ENCODE assay signal across 16 cellular contexts in genomic region chr5:55856511-55857246, GRCh38. TPM values are rescaled to one million over a fixed set of nuclear protein-coding genes. Genes with fewer than 3 reads are reported as not detected.
DNase-seq lines count a peak whose midpoint lies in the region; ATAC-seq lines count a peak whose summit lies in the region.
"Had no signal": no experiment of that assay in that cellular context is flagged by ENCODE, and none has a peak within 500 bp of the region (broad histone marks: within the 10 kb centered on the region; RNA-seq: fewer than 3 reads in every experiment).

No MANE protein-coding gene starts in this region.

- H3K9me3 Mint-ChIP-seq in activated T-cell treated with anti-CD3 and anti-CD28 coated beads, Interleukin-2, amount 50 U/mL, for 72 hours, result no peaks in the 10 kb centered on the region
- no peaks in the 10 kb centered on the region for H3K9me3 Mint-ChIP-seq in activated naive CD8-positive, alpha-beta T cell (ENCODE audit: low read depth)

- DNase-seq in activated T-cell treated with anti-CD3 and anti-CD28 coated beads, Interleukin-2, amount 50 U/mL, for 72 hours, result peak; percentile 26 to 36
- DNase-seq in activated T-cell treated with anti-CD3 and anti-CD28 coated beads, Interleukin-2, amount 50 U/mL, for 48 hours, result no peak
- peak; percentile 79 for DNase-seq in NOMO-1 treated with dmso at 0.1 percent for 144 hours (lab: John Stamatoyannopoulos, UW; ENCODE audit: unreplicated experiment)
- DNase-seq in stimulated activated naive CD8-positive, alpha-beta T cell treated with anti-CD3 and anti-CD28 coated beads, Interleukin-15, Interleukin-2, amounts not matched to agents 100 U/mL and 50 U/mL, for 24 hours, result no peak
- DNase-seq in NCI-H2107 (lab: John Stamatoyannopoulos, UW), result no peak
- no peak for DNase-seq in DMS 273 (lab: John Stamatoyannopoulos, UW; ENCODE audit: unreplicated experiment)
- DNase-seq: aorta, cortex of kidney, left colon, NCI-H2171 treated with DMSO at 0.1 percent for 48 hours, PC-9, psoas muscle, tibial artery had no signal

- ATAC-seq in activated T-cell treated with anti-CD3 and anti-CD28 coated beads, Interleukin-2, amount 50 U/mL, for 72 hours (replicated peaks in 1 of 2), result peak; percentile 81 to 84
- peak; percentile 78 for ATAC-seq in stimulated activated naive CD8-positive, alpha-beta T cell treated with anti-CD3 and anti-CD28 coated beads, Interleukin-15, Interleukin-2, amounts not matched to agents 100 U/mL and 50 U/mL, for 24 hours
- no peak for ATAC-seq in HG02884 (IDR thresholded peaks at IDR 0.05; ENCODE audit: unreplicated experiment)
- ATAC-seq: HCT116, left colon, psoas muscle had no signal

- H3K27me3 Mint-ChIP-seq in activated T-cell treated with anti-CD3 and anti-CD28 coated beads, Interleukin-2, amount 50 U/mL, for 72 hours (ENCODE audit: low read depth), result no peaks in the 10 kb centered on the region
- H3K27me3 Mint-ChIP-seq in activated naive CD8-positive, alpha-beta T cell, result peaks cover 4% of the 10 kb centered on the region

- H3K36me3 Mint-ChIP-seq in activated T-cell treated with anti-CD3 and anti-CD28 coated beads, Interleukin-2, amount 50 U/mL, for 72 hours (ENCODE audit: insufficient read depth in 2 of 2), result peaks cover 2 to 6% of the 10 kb centered on the region in 2 donors
- H3K36me3 Mint-ChIP-seq in activated naive CD8-positive, alpha-beta T cell, result peaks cover 1% of the 10 kb centered on the region

- H3K4me3 Mint-ChIP-seq in activated T-cell treated with anti-CD3 and anti-CD28 coated beads, Interleukin-2, amount 50 U/mL, for 72 hours, result peak overlapping the region; percentile 44 to 67
- peak overlapping the region; percentile 50 for H3K4me3 Mint-ChIP-seq in activated naive CD8-positive, alpha-beta T cell

- peaks cover 48% of the 10 kb centered on the region for H3K4me1 Mint-ChIP-seq in activated T-cell treated with anti-CD3 and anti-CD28 coated beads, Interleukin-2, amount 50 U/mL, for 72 hours (ENCODE audit: low read depth)
- peaks cover 25% of the 10 kb centered on the region for H3K4me1 Mint-ChIP-seq in activated naive CD8-positive, alpha-beta T cell (ENCODE audit: low read depth)

- peak overlapping the region; percentile 93 for H3K27ac Mint-ChIP-seq in activated T-cell treated with anti-CD3 and anti-CD28 coated beads, Interleukin-2, amount 50 U/mL, for 72 hours
- peak overlapping the region; percentile 76 for H3K27ac Mint-ChIP-seq in activated naive CD8-positive, alpha-beta T cell

RNA-seq across cellular contexts. Expression of gene IL31RA, which starts 5.5 kb away (rescaled TPM):
- total RNA-seq in activated T-cell treated with anti-CD3 and anti-CD28 coated beads, Interleukin-2, amount 50 U/mL, for 72 hours, result 1 to 10 TPM in 1 of 2 donors, under 1 TPM in 1; 0.99 to 3.6 TPM
- total RNA-seq: left colon had no signal

Comparison
In these comparisons a context has a peak if more than half of its experiments do, and no peak if none do; other contexts are left out.
1. DNase-seq: peak in activated T-cell treated with anti-CD3 and anti-CD28 coated beads, Interleukin-2, amount 50 U/mL, for 72 hours (2 of 2) and NOMO-1 treated with dmso at 0.1 percent for 144 hours (single experiment); none in activated T-cell treated with anti-CD3 and anti-CD28 coated beads, Interleukin-2, amount 50 U/mL, for 48 hours (0 of 2), stimulated activated naive CD8-positive, alpha-beta T cell treated with anti-CD3 and anti-CD28 coated beads, Interleukin-15, Interleukin-2, amounts not matched to agents 100 U/mL and 50 U/mL, for 24 hours (single experiment), NCI-H2107 (single experiment) and DMS 273 (single experiment).